In the genomic region with DNA sequence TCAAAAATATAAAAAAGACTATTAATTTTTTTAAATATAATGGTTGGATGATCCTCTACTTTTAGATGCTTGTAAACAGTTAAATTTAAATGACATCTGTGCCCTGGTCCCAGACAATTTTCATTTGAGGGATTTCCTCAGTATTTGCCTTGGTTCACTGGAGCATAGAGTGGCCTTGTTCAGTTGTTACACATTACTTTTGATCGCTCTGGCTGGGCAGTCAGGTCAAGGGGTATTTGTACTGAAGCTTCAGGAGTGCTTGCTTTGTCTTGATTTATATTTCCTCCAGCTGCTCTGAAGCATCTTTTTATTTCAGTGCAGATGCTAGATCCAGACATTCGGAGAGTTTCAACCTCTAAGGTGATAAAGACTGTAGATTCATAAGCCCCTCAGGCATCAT, we compare ENCODE assay signal across 21 cellular contexts. TPM values are rescaled to one million over a fixed set of nuclear protein-coding genes. Genes with fewer than 3 reads are reported as not detected.
DNase-seq lines count a peak whose midpoint lies in the region; ATAC-seq and TF ChIP-seq lines count a peak whose summit lies in the region.
"Had no signal": no experiment of that assay in that cellular context is flagged by ENCODE, and none has a peak within 500 bp of the region (broad histone marks: within the 10 kb centered on the region; RNA-seq: fewer than 3 reads in every experiment).

No MANE protein-coding gene starts in this region.

- no peak overlapping the region for H2BK15ac ChIP-seq in neuronal stem cell (ENCODE audit: low read length)

- H3K9me3 ChIP-seq in PC-9 (ENCODE audit: insufficient read depth, low read depth): no peaks in the 10 kb centered on the region
- no peaks in the 10 kb centered on the region for H3K9me3 ChIP-seq in neuronal stem cell (replicated peaks in 1 of 2; ENCODE audit: control insufficient read depth in 2 of 2, insufficient read depth in 1 of 2, low read depth in 1 of 2, low read length in 2 of 2)
- H3K9me3 ChIP-seq: Peyer's patch, SK-N-SH, transverse colon had no signal

- no peak overlapping the region for H3K4me3 ChIP-seq in PC-9
- no peak overlapping the region for H3K4me3 ChIP-seq in neuronal stem cell (ENCODE audit: low read length in 2 of 2)
- H3K4me3 ChIP-seq: lung, Peyer's patch, transverse colon had no signal

- H3K23ac ChIP-seq in neuronal stem cell (ENCODE audit: low read depth, low read length, poor library complexity): no peak overlapping the region

- H3K4ac ChIP-seq in neuronal stem cell (ENCODE audit: low read length): no peak overlapping the region

- no peak overlapping the region for H2BK5ac ChIP-seq in neuronal stem cell (ENCODE audit: low read length)

- no peak overlapping the region for H3K27ac ChIP-seq in PC-9
- no peak overlapping the region for H3K27ac ChIP-seq in neuronal stem cell (replicated peaks; ENCODE audit: low read length)
- H3K27ac ChIP-seq: Peyer's patch, transverse colon had no signal

- no peaks in the 10 kb centered on the region for H4K20me1 ChIP-seq in PC-9 (ENCODE audit: insufficient read depth)

- ATAC-seq in GM18861 (IDR thresholded peaks at IDR 0.05; ENCODE audit: unreplicated experiment): peak; percentile 76
- ATAC-seq in HG03175 (IDR thresholded peaks at IDR 0.05; ENCODE audit: unreplicated experiment): peak; percentile 48
- ATAC-seq in WTC11: no peak
- ATAC-seq in HG02973 (IDR thresholded peaks at IDR 0.05; ENCODE audit: unreplicated experiment): no peak
- ATAC-seq: HepG2; sciatic nerve; stimulated activated naive B cell treated with anti-CD40 and anti-IgM and Interleukin-4, amounts not matched to agents 10 μg/mL and 1 μg/mL and 100 μg/mL, for 72 hours had no signal

- H3K36me3 Mint-ChIP-seq in WTC11: no peaks in the 10 kb centered on the region
- H3K36me3 Mint-ChIP-seq: activated naive CD8-positive, alpha-beta T cell treated with anti-CD3 and anti-CD28 coated beads for 36 hours; brain; immature natural killer cell; stimulated activated naive B cell treated with anti-CD40 and anti-IgM and Interleukin-4, amounts not matched to agents 10 μg/mL and 1 μg/mL and 100 μg/mL, for 72 hours had no signal

- H3K18ac ChIP-seq in neuronal stem cell (ENCODE audit: low read length): no peak overlapping the region

- H3K14ac ChIP-seq in neuronal stem cell (ENCODE audit: low read length): no peak overlapping the region

- WGBS in neuronal stem cell (ENCODE audit: extremely low coverage in 2 of 2, insufficient read length in 2 of 2, insufficient replicate concordance in 1 of 2), 2 donors: no CpG with 5 or more reads among the region's 2 CpGs

- POLR2A ChIA-PET in PC-9 (lab: Charles Lee; ENCODE audit: unreplicated experiment): no interaction called here
- POLR2A ChIA-PET in WTC11 (lab: Charles Lee): no interaction called here

- H3F3A ChIP-seq in PC-9 (ENCODE audit: insufficient read depth, low read depth): no peaks in the 10 kb centered on the region

- H3K4me2 ChIP-seq in PC-9 (no peak overlapping the region), neuronal stem cell (ENCODE audit: insufficient read depth, low read length, poor library complexity, severe bottlenecking) (no peak overlapping the region)
- H3K4me2 ChIP-seq: SK-N-SH had no signal

- H3K27me3 ChIP-seq in PC-9 (ENCODE audit: insufficient read depth, low read depth) (no peaks in the 10 kb centered on the region), neuronal stem cell (ENCODE audit: control insufficient read depth in 3 of 3, insufficient read depth in 3 of 3, low read depth in 1 of 3, low read length in 3 of 3) (no peaks in the 10 kb centered on the region)
- H3K27me3 ChIP-seq: Peyer's patch, transverse colon had no signal

- H3K4me1 Mint-ChIP-seq in WTC11: peaks cover 32% of the 10 kb centered on the region
- H3K4me1 Mint-ChIP-seq: activated naive CD8-positive, alpha-beta T cell treated with anti-CD3 and anti-CD28 coated beads for 36 hours; brain; immature natural killer cell had no signal

- H3K36me3 ChIP-seq in PC-9 (ENCODE audit: low read depth): 0 out of 2 replicates have a peak, but pooled peaks cover 3% of the 10 kb centered on the region
- H3K36me3 ChIP-seq in neuronal stem cell (replicated peaks in 1 of 2; ENCODE audit: control insufficient read depth in 2 of 2, insufficient read depth in 2 of 2, low read length in 2 of 2): no peaks in the 10 kb centered on the region
- H3K36me3 ChIP-seq: Peyer's patch, transverse colon had no signal

- H3K4me1 ChIP-seq in PC-9 (replicated peaks; ENCODE audit: insufficient read depth) (0 out of 2 replicates have a peak, but pooled peaks cover 4% of the 10 kb centered on the region), neuronal stem cell (ENCODE audit: control insufficient read depth in 2 of 2, insufficient read depth in 1 of 2, low read depth in 1 of 2, low read length in 2 of 2) (peaks cover 0 to 2% of the 10 kb centered on the region in 2 donors)
- H3K4me1 ChIP-seq: Peyer's patch, transverse colon had no signal

- no peak for TF ChIP-seq CTCF in PC-9 (conservative IDR thresholded peaks at IDR 0.05)
- TF ChIP-seq CTCF in WTC11 (IDR thresholded peaks at IDR 0.05): no peak

- H3K27ac Mint-ChIP-seq in WTC11: no peak overlapping the region
- H3K27ac Mint-ChIP-seq: activated naive CD8-positive, alpha-beta T cell treated with anti-CD3 and anti-CD28 coated beads for 36 hours; brain; immature natural killer cell; stimulated activated naive B cell treated with anti-CD40 and anti-IgM and Interleukin-4, amounts not matched to agents 10 μg/mL and 1 μg/mL and 100 μg/mL, for 72 hours had no signal

- H4K8ac ChIP-seq in neuronal stem cell (ENCODE audit: low read depth, low read length): no peak overlapping the region

- CTCF ChIA-PET in PC-9 (lab: Charles Lee) (no interaction called here), WTC11 (lab: Charles Lee) (no interaction called here)

- no peak overlapping the region for H4K91ac ChIP-seq in neuronal stem cell (ENCODE audit: low read depth, low read length, poor library complexity)

- 0 out of 2 replicates have a peak, but pooled peaks cover 4% of the 10 kb centered on the region for H3K9me3 Mint-ChIP-seq in WTC11
- H3K9me3 Mint-ChIP-seq: activated naive CD8-positive, alpha-beta T cell treated with anti-CD3 and anti-CD28 coated beads for 36 hours; brain had no signal

- H3K79me1 ChIP-seq in neuronal stem cell (ENCODE audit: low read depth, low read length): no peaks in the 10 kb centered on the region

- BruUV-seq in PC-9 (replicated peaks; lab: Mats Ljungman, UMichigan): no TSS peak

- H3K4me3 Mint-ChIP-seq in WTC11: no peak overlapping the region
- H3K4me3 Mint-ChIP-seq: activated naive CD8-positive, alpha-beta T cell treated with anti-CD3 and anti-CD28 coated beads for 36 hours; brain; immature natural killer cell; stimulated activated naive B cell treated with anti-CD40 and anti-IgM and Interleukin-4, amounts not matched to agents 10 μg/mL and 1 μg/mL and 100 μg/mL, for 72 hours had no signal

- H2BK12ac ChIP-seq in neuronal stem cell (ENCODE audit: low read length): no peak overlapping the region

- DNase-seq in PC-9: no peak
- DNase-seq in neuronal stem cell (ENCODE audit: low spot score): no peak
- DNase-seq in WTC11 (ENCODE audit: low spot score): no peak
- DNase-seq in stimulated activated CD4-positive, alpha-beta T cell treated with anti-CD3 and anti-CD28 coated beads, Interleukin-15, amount 100 ng/mL, for 24 hours: no peak
- no peak for DNase-seq in iPS-NIHi11 (ENCODE audit: low spot score)
- DNase-seq: activated CD4-positive, alpha-beta T cell treated with anti-CD3 and anti-CD28 coated beads for 1 hour; activated naive CD8-positive, alpha-beta T cell treated with anti-CD3 and anti-CD28 coated beads for 36 hours; head of caudate nucleus; immature natural killer cell; NCI-H1436; Peyer's patch; SK-N-SH; stimulated activated naive B cell treated with anti-CD40 and anti-IgM and Interleukin-4, amounts not matched to agents 10 μg/mL and 1 μg/mL and 100 μg/mL, for 72 hours; transverse colon had no signal

- H3K27me3 Mint-ChIP-seq in WTC11 (ENCODE audit: low read depth): no peaks in the 10 kb centered on the region; the same call in 1 of the 2 replicates
- H3K27me3 Mint-ChIP-seq: brain had no signal

- H3K9ac ChIP-seq in neuronal stem cell (ENCODE audit: low read depth, low read length, poor library complexity): no peak overlapping the region
- H3K9ac ChIP-seq: SK-N-SH had no signal

- peak overlapping the region; percentile 17; the same call in 1 of the 2 replicates for H2AFZ ChIP-seq in PC-9
- H2AFZ ChIP-seq in neuronal stem cell (ENCODE audit: low read length): peak overlapping the region; percentile 25

- H3K79me2 ChIP-seq in PC-9 (ENCODE audit: low read depth): no peaks in the 10 kb centered on the region

- H2BK120ac ChIP-seq in neuronal stem cell (ENCODE audit: low read depth, low read length): no peak overlapping the region

- intact Hi-C loops in PC-9 (cut with micrococcal nuclease; ENCODE audit: unreplicated experiment): no loop called here

- H3K9me2 ChIP-seq in PC-9 (ENCODE audit: insufficient read depth): no peaks in the 10 kb centered on the region
- H3K9me2 ChIP-seq: SK-N-SH had no signal

- H2AK5ac ChIP-seq in neuronal stem cell (ENCODE audit: low read depth, low read length): no peak overlapping the region

TF ChIP-seq in WTC11, 78 proteins besides CTCF, POLR2A, EP300 and RAD21 (continues in another document):
- TF ChIP-seq SMAD4 (CRISPR knock-in tag; IDR thresholded peaks at IDR 0.05) (no peak), CREM (CRISPR knock-in tag; IDR thresholded peaks at IDR 0.05) (no peak), ZNF396 (CRISPR knock-in tag; IDR thresholded peaks at IDR 0.05; ENCODE audit: borderline replicate concordance) (no peak), ZNF281 (CRISPR knock-in tag; IDR thresholded peaks at IDR 0.05) (no peak)

RNA-seq across cellular contexts. Expression of gene COMMD8, which starts 50.0 kb away (rescaled TPM):
- total RNA-seq in PC-9 (2021) (22.7 and 27.4 TPM in 2 replicates), WTC11 (2021) (7.1 to 8.1 TPM (median 8.1 TPM) in 3 replicates)
- 17.6 TPM for polyA plus RNA-seq in neuronal stem cell (2013, experiment 1 of 2)
- polyA plus RNA-seq in neuronal stem cell (2013, experiment 2 of 2): 17.2 TPM

Comparison
In these comparisons a context has a peak if more than half of its experiments do, and no peak if none do; other contexts are left out.
1. ATAC-seq: peak in GM18861 (single experiment) and HG03175 (single experiment); none in WTC11 (single experiment) and HG02973 (single experiment).